ENCODE assay signal across 20 cellular contexts in genomic region chrX:104795804-104796203, GRCh38.
A peak's percentile ranks its signal among the peaks of the same experiment; 100 is the strongest.
DNase-seq lines count a peak whose midpoint lies in the region; ATAC-seq, FAIRE-seq and TF ChIP-seq lines count a peak whose summit lies in the region.
"Had no signal": no experiment of that assay in that cellular context is flagged by ENCODE, and none has a peak within 500 bp of the region (broad histone marks: within the 10 kb centered on the region; RNA-seq: fewer than 3 reads in every experiment).

No MANE protein-coding gene starts in this region.

- no peak overlapping the region for H2BK15ac ChIP-seq in H1 (ENCODE audit: low read length)

- FAIRE-seq in H1 (lab: Jason Lieb, UNC): peak; percentile 86
- FAIRE-seq: GM12891, GM18507, GM19239 had no signal

- H3K4me1 ChIP-seq in NT2/D1 (ENCODE audit: insufficient read depth, insufficient read length) (no peaks in the 10 kb centered on the region), H1 (replicated peaks in 1 of 4; ENCODE audit: control insufficient read depth in 3 of 4, insufficient read depth in 4 of 4, low read length in 3 of 4) (no peaks in the 10 kb centered on the region), iPS-20b (ENCODE audit: insufficient read depth, low read length) (peaks cover 12% of the 10 kb centered on the region; the same call in 1 of the 2 replicates)
- H3K4me1 ChIP-seq: HAP-1 had no signal

- H3K14ac ChIP-seq in H1 (ENCODE audit: insufficient read length): no peak overlapping the region

- no peaks in the 10 kb centered on the region for H4K20me1 ChIP-seq in H1 (replicated peaks in 1 of 2; ENCODE audit: control insufficient read depth in 1 of 2, insufficient read depth in 2 of 2, low read length in 2 of 2)

- no peak for TF ChIP-seq POLR2A in H1 (IDR thresholded peaks at IDR 0.05; ENCODE audit: control extremely low read depth in 1 of 2, low read depth in 2 of 2, low read length in 2 of 2)

- no peak overlapping the region for H4K91ac ChIP-seq in H1 (replicated peaks; ENCODE audit: insufficient read length, low read length)

- H3K4me3 ChIP-seq in H7 (ENCODE audit: insufficient read depth, low read depth, low read length): no peak overlapping the region
- no peak overlapping the region for H3K4me3 ChIP-seq in NT2/D1 (ENCODE audit: insufficient read length, low read depth)
- H3K4me3 ChIP-seq in H1 (ENCODE audit: extremely low read depth in 1 of 4, insufficient read depth in 2 of 4, low read depth in 3 of 4, low read length in 4 of 4): no peak overlapping the region
- H3K4me3 ChIP-seq in iPS-20b (ENCODE audit: low read length): peak overlapping the region; percentile 13; the same call in 1 of the 2 replicates
- H3K4me3 ChIP-seq: HAP-1 had no signal

- H3K18ac ChIP-seq in H1 (ENCODE audit: extremely low read depth, low read length): no peak overlapping the region

- POLR2A ChIA-PET in H1 (lab: Charles Lee; ENCODE audit: partially characterized antibody): no interaction called here

- no peak overlapping the region for H3K23ac ChIP-seq in H1 (ENCODE audit: insufficient read length)

- no peaks in the 10 kb centered on the region for H3K36me3 ChIP-seq in H7 (replicated peaks; ENCODE audit: control insufficient read depth, insufficient read depth, low read length)
- H3K36me3 ChIP-seq in NT2/D1 (ENCODE audit: insufficient read depth, insufficient read length, low read length): no peaks in the 10 kb centered on the region
- H3K36me3 ChIP-seq in H1 (ENCODE audit: control insufficient read depth in 2 of 4, insufficient read depth in 4 of 4, low read length in 3 of 4): no peaks in the 10 kb centered on the region
- H3K36me3 ChIP-seq in iPS-20b (ENCODE audit: insufficient read depth, low read depth, low read length): no peaks in the 10 kb centered on the region
- H3K36me3 ChIP-seq: HAP-1 had no signal

- H3K9me3 ChIP-seq in NT2/D1 (ENCODE audit: insufficient read depth, low read length) (no peaks in the 10 kb centered on the region), H1 (ENCODE audit: insufficient read depth in 2 of 2, low read depth in 1 of 2, low read length in 1 of 2) (no peaks in the 10 kb centered on the region), iPS-20b (ENCODE audit: insufficient read depth, low read depth, low read length) (no peaks in the 10 kb centered on the region)
- H3K9me3 ChIP-seq: HAP-1 had no signal

- H3K79me1 ChIP-seq in H1 (ENCODE audit: low read depth, low read length): no peaks in the 10 kb centered on the region

- no peak overlapping the region for H2AFZ ChIP-seq in H1 (ENCODE audit: low read length)

- ATAC-seq in GM21526 (IDR thresholded peaks at IDR 0.05; ENCODE audit: low FRiP score, unreplicated experiment) (no peak), HG02885 (IDR thresholded peaks at IDR 0.05; ENCODE audit: poor library complexity, unreplicated experiment) (no peak), HG02840 (IDR thresholded peaks at IDR 0.05; ENCODE audit: low FRiP score, unreplicated experiment) (no peak)

- 9% methylated on average over 1 of the region's 1 CpG; no CpG with 5 or more reads in 1 of the 2 experiments for WGBS in H1 (ENCODE audit: extremely low coverage in 1 of 2, insufficient coverage in 1 of 2, insufficient read length in 1 of 2, insufficient replicate concordance in 2 of 2, low coverage in 1 of 2, low lambda C conversion rate in 2 of 2, missing lambda C conversion rate in 1 of 2), 2 experiments

- peak; percentile 10 for DNase-seq in H7
- DNase-seq in NT2/D1 (ENCODE audit: low read depth, low spot score): peak; percentile 54
- DNase-seq in H1 (ENCODE audit: low read depth in 1 of 2, low spot score in 2 of 2): no peak
- DNase-seq in GOT3 (lab: John Stamatoyannopoulos, UW): no peak
- DNase-seq: C1 segment of cervical spinal cord; Calu3; CD4-positive, alpha-beta memory T cell; COR-L47; DMS53; DMS79 treated with DMSO at 0.1 percent for 48 hours; GF-D8; HFFc6 had no signal

- H2BK12ac ChIP-seq in H1 (ENCODE audit: low read depth, low read length): no peak overlapping the region

- no peak for TF ChIP-seq RAD21 in H1 (IDR thresholded peaks at IDR 0.05 in 1 of 2, conservative IDR thresholded peaks at IDR 0.05 in 1 of 2; ENCODE audit: low read depth in 2 of 2, low read length in 2 of 2)

- no peak overlapping the region for H2BK5ac ChIP-seq in H1 (ENCODE audit: low read depth, low read length)

- no peak overlapping the region for H4K8ac ChIP-seq in H1 (ENCODE audit: extremely low read depth, insufficient read depth, low read length)

- CTCF ChIA-PET in H1 (lab: Charles Lee; ENCODE audit: partially characterized antibody): no interaction called here

- H3K27ac ChIP-seq in H1 (ENCODE audit: low read depth, low read length) (no peak overlapping the region; the same call in 1 of the 2 replicates), iPS-20b (ENCODE audit: low read length) (no peak overlapping the region)

- no peak overlapping the region for H2AK5ac ChIP-seq in H1 (ENCODE audit: low read depth, low read length)

- H3K4me2 ChIP-seq in H1 (ENCODE audit: insufficient read depth in 1 of 2, low read depth in 2 of 2, low read length in 2 of 2): no peak overlapping the region; a peak in 1 of 4 replicates

- H3K9ac ChIP-seq in NT2/D1 (ENCODE audit: insufficient read length, low read depth) (no peak overlapping the region), H1 (replicated peaks in 1 of 4; ENCODE audit: extremely low read depth in 1 of 4, low read depth in 3 of 4, low read length in 3 of 4) (no peak overlapping the region), iPS-20b (ENCODE audit: low read depth, low read length) (no peak overlapping the region)

- no peaks in the 10 kb centered on the region for H3K79me2 ChIP-seq in H1 (ENCODE audit: control insufficient read depth in 1 of 2, insufficient read depth in 2 of 2, low read length in 2 of 2)

- no peak overlapping the region for H2BK20ac ChIP-seq in H1 (ENCODE audit: low read length)

- no peak for TF ChIP-seq EP300 in H1 (IDR thresholded peaks at IDR 0.05; ENCODE audit: borderline replicate concordance in 1 of 2, low read depth in 2 of 2, low read length in 2 of 2)

- no peak overlapping the region for H2BK120ac ChIP-seq in H1 (replicated peaks; ENCODE audit: low read depth, low read length)

- no peak for TF ChIP-seq CTCF in H1 (IDR thresholded peaks at IDR 0.05; ENCODE audit: control extremely low read depth in 1 of 3, insufficient read depth in 1 of 3, low read depth in 1 of 3, low read length in 3 of 3)

- no peak overlapping the region for H4K5ac ChIP-seq in H1 (ENCODE audit: insufficient read length, low read depth, low read length)

- H3K23me2 ChIP-seq in H1 (ENCODE audit: low read depth, low read length): no peaks in the 10 kb centered on the region

- no peak overlapping the region for H3K56ac ChIP-seq in H1 (replicated peaks; ENCODE audit: insufficient read length, low read depth, low read length)

- H3K4ac ChIP-seq in H1 (replicated peaks; ENCODE audit: insufficient read length, low read depth, low read length): no peak overlapping the region

- H3K27me3 ChIP-seq in H7 (ENCODE audit: control insufficient read depth, insufficient read depth, low read length) (no peaks in the 10 kb centered on the region), NT2/D1 (ENCODE audit: insufficient read depth, insufficient read length) (no peaks in the 10 kb centered on the region), H1 (replicated peaks in 1 of 4; ENCODE audit: control insufficient read depth in 3 of 4, extremely low read depth in 1 of 4, insufficient read depth in 3 of 4, low read length in 3 of 4) (no peaks in the 10 kb centered on the region), iPS-20b (ENCODE audit: insufficient read depth, low read length) (no peaks in the 10 kb centered on the region)

TF ChIP-seq in H1, 55 proteins besides CTCF, POLR2A, EP300 and RAD21 (continues in another document):
- TF ChIP-seq BACH1 (IDR thresholded peaks at IDR 0.05; ENCODE audit: low read length): no peak
- TF ChIP-seq NRF1 (IDR thresholded peaks at IDR 0.05; ENCODE audit: low read depth, low read length): no peak
- TF ChIP-seq KDM4A (IDR thresholded peaks at IDR 0.05; ENCODE audit: low read depth, low read length, severe bottlenecking): no peak
- TF ChIP-seq SIX5 (IDR thresholded peaks at IDR 0.05; ENCODE audit: low read depth, low read length): no peak
- TF ChIP-seq SP1 (IDR thresholded peaks at IDR 0.05; ENCODE audit: low read depth, low read length): no peak
- no peak for TF ChIP-seq YY1 (IDR thresholded peaks at IDR 0.05; ENCODE audit: low read depth, low read length)
- no peak for TF ChIP-seq PHF8 (conservative IDR thresholded peaks at IDR 0.05; ENCODE audit: low read depth, low read length)
- no peak for TF ChIP-seq JUND (IDR thresholded peaks at IDR 0.05; ENCODE audit: low read length)
- no peak for TF ChIP-seq HDAC6 (IDR thresholded peaks at IDR 0.05; ENCODE audit: low read depth, low read length)
- no peak for TF ChIP-seq CBX5 (IDR thresholded peaks at IDR 0.05; ENCODE audit: low read depth, low read length)

Comparison
In these comparisons a context has a peak if more than half of its experiments do, and no peak if none do; other contexts are left out.
1. DNase-seq: peak in H7 (single experiment) and NT2/D1 (single experiment); none in H1 (0 of 2) and GOT3 (single experiment).